1 cellular context compared by ENCODE assay signal in genomic region chr9:98708103-98708932, GRCh38.
TF ChIP-seq lines count a peak whose summit lies in the region.

No MANE protein-coding gene starts in this region.

TF ChIP-seq in HEK293, 187 proteins besides CTCF, POLR2A, EP300 and RAD21 (continued from another document):
- TF ChIP-seq, protein P1, sequence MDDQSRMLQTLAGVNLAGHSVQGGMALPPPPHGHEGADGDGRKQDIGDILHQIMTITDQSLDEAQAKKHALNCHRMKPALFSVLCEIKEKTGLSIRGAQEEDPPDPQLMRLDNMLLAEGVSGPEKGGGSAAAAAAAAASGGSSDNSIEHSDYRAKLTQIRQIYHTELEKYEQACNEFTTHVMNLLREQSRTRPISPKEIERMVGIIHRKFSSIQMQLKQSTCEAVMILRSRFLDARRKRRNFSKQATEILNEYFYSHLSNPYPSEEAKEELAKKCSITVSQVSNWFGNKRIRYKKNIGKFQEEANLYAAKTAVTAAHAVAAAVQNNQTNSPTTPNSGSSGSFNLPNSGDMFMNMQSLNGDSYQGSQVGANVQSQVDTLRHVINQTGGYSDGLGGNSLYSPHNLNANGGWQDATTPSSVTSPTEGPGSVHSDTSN (CRISPR knock-in tag; IDR thresholded peaks at IDR 0.05): 0 out of 2 replicates have a peak, but pooled peaks have one; percentile 30
- no peak for TF ChIP-seq ZNF707 (tag by site-specific recombination; IDR thresholded peaks at IDR 0.05)
- TF ChIP-seq, protein P2, sequence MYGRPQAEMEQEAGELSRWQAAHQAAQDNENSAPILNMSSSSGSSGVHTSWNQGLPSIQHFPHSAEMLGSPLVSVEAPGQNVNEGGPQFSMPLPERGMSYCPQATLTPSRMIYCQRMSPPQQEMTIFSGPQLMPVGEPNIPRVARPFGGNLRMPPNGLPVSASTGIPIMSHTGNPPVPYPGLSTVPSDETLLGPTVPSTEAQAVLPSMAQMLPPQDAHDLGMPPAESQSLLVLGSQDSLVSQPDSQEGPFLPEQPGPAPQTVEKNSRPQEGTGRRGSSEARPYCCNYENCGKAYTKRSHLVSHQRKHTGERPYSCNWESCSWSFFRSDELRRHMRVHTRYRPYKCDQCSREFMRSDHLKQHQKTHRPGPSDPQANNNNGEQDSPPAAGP (tag by site-specific recombination; IDR thresholded peaks at IDR 0.05): no peak
- no peak for TF ChIP-seq ZNF544 (tag by site-specific recombination; IDR thresholded peaks at IDR 0.05)
- no peak for TF ChIP-seq ZNF133 (tag by site-specific recombination; IDR thresholded peaks at IDR 0.05)
- no peak for TF ChIP-seq MYNN (tag by site-specific recombination; IDR thresholded peaks at IDR 0.05; ENCODE audit: borderline replicate concordance)
- 0 out of 2 replicates have a peak, but pooled peaks have one; percentile 15 for TF ChIP-seq ZBTB10 (tag by site-specific recombination; IDR thresholded peaks at IDR 0.05)
- TF ChIP-seq ZNF555 (tag by site-specific recombination; conservative IDR thresholded peaks at IDR 0.05): no peak
- TF ChIP-seq ZNF24 (tag by site-specific recombination; IDR thresholded peaks at IDR 0.05): no peak
- no peak for TF ChIP-seq ZNF600 (tag by site-specific recombination; IDR thresholded peaks at IDR 0.05)
- peak; percentile 51; the same call in 1 of the 2 replicates for TF ChIP-seq HIC1 (tag by site-specific recombination; IDR thresholded peaks at IDR 0.05)
- no peak for TF ChIP-seq ZNF391 (tag by site-specific recombination; IDR thresholded peaks at IDR 0.05; ENCODE audit: borderline replicate concordance, low read depth)
- TF ChIP-seq GLIS2 (tag by site-specific recombination; IDR thresholded peaks at IDR 0.05): 0 out of 2 replicates have a peak, but pooled peaks have one; percentile 0
- TF ChIP-seq ZNF777 (tag by site-specific recombination; IDR thresholded peaks at IDR 0.05; ENCODE audit: borderline replicate concordance): peak; percentile 61
- no peak for TF ChIP-seq EGR2 (tag by site-specific recombination; IDR thresholded peaks at IDR 0.05; ENCODE audit: low read depth)
